Comparison of ENCODE assay signal across 27 cellular contexts in genomic region chr10:10096898-10097297, GRCh38.
"Had no signal": no experiment of that assay in that cellular context is flagged by ENCODE, and none has a peak within 500 bp of the region (broad histone marks: within the 10 kb centered on the region; RNA-seq: fewer than 3 reads in every experiment).

No MANE protein-coding gene starts in this region.

- FAIRE-seq: urothelium cell line had no signal

- DNase-seq: stimulated activated CD4-positive, alpha-beta T cell treated with anti-CD3 and anti-CD28 coated beads, Interleukin-2, amount 100 ng/mL, for 48 hours; stimulated activated CD4-positive, alpha-beta T cell treated with anti-CD3 and anti-CD28 coated beads, Interleukin-4, amount 100 ng/mL, for 1 hour; stimulated activated CD4-positive, alpha-beta T cell treated with anti-CD3 and anti-CD28 coated beads, Interleukin-4, amount 100 ng/mL, for 24 hours; stimulated activated CD4-positive, alpha-beta T cell treated with anti-CD3 and anti-CD28 coated beads, Interleukin-4, amount 100 ng/mL, for 4 hours; stimulated activated CD8-positive, alpha-beta memory T cell treated with anti-CD3 and anti-CD28 coated beads, Interleukin-4, amount 100 ng/mL, for 48 hours; stimulated activated naive B cell treated with anti-CD40 and anti-IgM and Interleukin-4, amounts not matched to agents 10 μg/mL and 1 μg/mL and 100 μg/mL, for 72 hours; stimulated activated naive CD4-positive, alpha-beta T cell; stimulated activated naive CD4-positive, alpha-beta T cell treated with Interleukin-2 at 50 U/mL for 16 hours; stimulated activated naive CD8-positive, alpha-beta T cell treated with anti-CD3 and anti-CD28 coated beads, Interleukin-15, amount 100 ng/mL, for 72 hours; stimulated activated naive CD8-positive, alpha-beta T cell treated with anti-CD3 and anti-CD28 coated beads, Interleukin-15, Interleukin-2, amounts not matched to agents 100 U/mL and 50 U/mL, for 24 hours; stomach; substantia nigra; testis; thyroid gland; tibial artery; transverse colon; trophoblast cell; upper lobe of left lung; upper lobe of right lung; uterus had no signal

- H3K4me1 ChIP-seq: stomach, suprapubic skin, thyroid gland, tibial artery, tibial nerve, transverse colon, upper lobe of left lung, upper lobe of right lung, uterus, vagina had no signal

- H3K36me3 ChIP-seq: stomach, suprapubic skin, thoracic aorta, thyroid gland, tibial artery, tibial nerve, transverse colon, upper lobe of left lung, upper lobe of right lung, uterus, vagina had no signal

- H3K4me3 ChIP-seq: stomach, suprapubic skin, testis, thoracic aorta, thyroid gland, tibial artery, tibial nerve, transverse colon, upper lobe of left lung, upper lobe of right lung, uterus, vagina had no signal

- ATAC-seq: stimulated activated effector memory CD8-positive, alpha-beta T cell treated with anti-CD3 and anti-CD28 coated beads, Interleukin-12 subunit alpha, Interleukin-12 subunit beta, amount 100 ng/mL, for 72 hours; stimulated activated memory B cell treated with anti-CD40 and anti-IgM and Interleukin-4, amounts not matched to agents 10 μg/mL and 1 μg/mL and 100 μg/mL, for 72 hours; stimulated activated naive B cell treated with anti-CD40 and anti-IgM and Interleukin-4, amounts not matched to agents 10 μg/mL and 1 μg/mL and 100 μg/mL, for 72 hours; stimulated activated naive CD8-positive, alpha-beta T cell treated with anti-CD3 and anti-CD28 coated beads, Interleukin-15, amount 100 ng/mL, for 72 hours; stimulated activated naive CD8-positive, alpha-beta T cell treated with anti-CD3 and anti-CD28 coated beads, Interleukin-15, Interleukin-2, amounts not matched to agents 100 U/mL and 50 U/mL, for 24 hours; upper lobe of right lung had no signal

- H3K9me3 ChIP-seq: suprapubic skin, testis, thoracic aorta, thyroid gland, transverse colon, upper lobe of left lung, upper lobe of right lung, uterus, vagina had no signal

- H3K27ac ChIP-seq: stomach, suprapubic skin, testis, thoracic aorta, thyroid gland, tibial artery, tibial nerve, transverse colon, upper lobe of left lung, upper lobe of right lung, uterus, vagina had no signal

- H3K27me3 ChIP-seq: stomach, suprapubic skin, testis, thyroid gland, tibial artery, tibial nerve, transverse colon, upper lobe of left lung, upper lobe of right lung, uterus, vagina had no signal
